Comparison of ENCODE assay signal across 18 cellular contexts in the genomic region with DNA sequence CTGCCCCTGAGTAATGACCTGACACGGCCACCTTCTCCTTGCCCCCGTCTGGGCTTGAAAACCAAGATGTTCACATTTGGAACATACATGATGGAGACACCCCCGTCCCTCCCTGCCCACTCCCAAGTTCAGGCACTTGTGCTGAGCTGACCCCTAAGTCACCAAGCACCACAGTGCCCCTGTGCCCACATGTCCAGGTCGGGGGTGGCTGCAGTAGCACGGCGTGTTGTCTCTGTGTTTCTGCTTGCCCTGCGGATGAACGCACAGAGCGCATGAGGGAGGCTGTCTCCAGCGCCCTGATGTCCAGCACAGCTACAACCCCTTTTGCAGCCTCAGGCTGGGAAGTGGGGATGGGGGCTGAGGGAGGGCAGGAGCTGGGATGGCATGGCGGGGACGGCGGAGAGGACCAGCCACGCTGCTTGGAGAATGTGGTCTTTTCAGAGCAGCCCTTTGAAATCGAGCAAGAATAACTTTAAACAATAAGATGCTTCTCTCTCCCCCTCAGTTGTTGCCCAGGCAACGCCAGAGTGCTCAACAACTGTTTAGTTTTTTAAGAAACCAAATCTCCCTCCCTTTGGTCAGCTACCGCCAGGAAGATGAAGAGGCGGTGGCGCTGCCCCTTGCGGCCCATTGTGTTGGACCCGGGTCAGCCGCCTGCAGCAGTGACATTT. TPM values are rescaled to one million over a fixed set of nuclear protein-coding genes. Genes with fewer than 3 reads are reported as not detected.
DNase-seq lines count a peak whose midpoint lies in the region; ATAC-seq and TF ChIP-seq lines count a peak whose summit lies in the region.
"Had no signal": no experiment of that assay in that cellular context is flagged by ENCODE, and none has a peak within 500 bp of the region (broad histone marks: within the 10 kb centered on the region; RNA-seq: fewer than 3 reads in every experiment).

No MANE protein-coding gene starts in this region.

- BruUV-seq in Panc1 (replicated peaks; lab: Mats Ljungman, UMichigan), result no TSS peak

- H3K27me3 ChIP-seq in Panc1 (ENCODE audit: control insufficient read depth, insufficient read depth, low read length), result peaks cover 12% of the 10 kb centered on the region

- peak; percentile 15 for DNase-seq in NCI-H748 (lab: John Stamatoyannopoulos, UW; ENCODE audit: unreplicated experiment)
- no peak for DNase-seq in NCI-H748 treated with DMSO at 0.1 percent for 48 hours (lab: John Stamatoyannopoulos, UW)
- no peak for DNase-seq in Panc1 (ENCODE audit: low read depth, low spot score)
- DNase-seq in left kidney (ENCODE audit: low read depth, low spot score), result peak; percentile 84
- DNase-seq in type B pancreatic cell (ENCODE audit: extremely low spot score, unreplicated experiment), result no peak
- no peak for DNase-seq in NCI-H146 treated with DMSO at 0.1 percent for 48 hours (lab: John Stamatoyannopoulos, UW; ENCODE audit: unreplicated experiment)
- no peak for DNase-seq in effector CD4-positive, alpha-beta T cell
- DNase-seq: DND-41, GDM1, KBM-7, NCI-H1092 treated with DMSO at 0.1 percent for 48 hours, NCI-H1930, NCI-H524 treated with DMSO at 0.1 percent for 48 hours, PC-3 had no signal

- peaks cover 45% of the 10 kb centered on the region for H3K27me3 Mint-ChIP-seq in type B pancreatic cell

- H3K9me3 Mint-ChIP-seq in type B pancreatic cell, result no peaks in the 10 kb centered on the region
- H3K9me3 Mint-ChIP-seq: CD14-positive monocyte, GM23338 had no signal

- CTCF ChIA-PET in Panc1 (lab: Charles Lee), result interaction anchor here (0.6 kb wide), 1 partner anchor 194 kb away, joined by 3 read pairs; no protein-coding TSS in a partner anchor

- no peaks in the 10 kb centered on the region for H3K36me3 ChIP-seq in Panc1 (ENCODE audit: control insufficient read depth, insufficient read depth, low read length)

- H3K36me3 Mint-ChIP-seq in type B pancreatic cell, result no peaks in the 10 kb centered on the region

- POLR2A ChIA-PET in Panc1 (lab: Charles Lee), result no interaction called here

- peak; percentile 31; the same call in 1 of the 2 replicates for ATAC-seq in Panc1
- ATAC-seq: GM23338, PC-3 had no signal

- intact Hi-C loops in Panc1 (cut with micrococcal nuclease; ENCODE audit: unreplicated experiment), result no loop called here

- H3K27ac Mint-ChIP-seq in type B pancreatic cell, result no peak overlapping the region
- H3K27ac Mint-ChIP-seq: CD14-positive monocyte, GM23338 had no signal

- peak overlapping the region; percentile 49 for H3K4me3 Mint-ChIP-seq in type B pancreatic cell
- H3K4me3 Mint-ChIP-seq: CD14-positive monocyte, GM23338 had no signal

- H3K9me3 ChIP-seq in Panc1 (ENCODE audit: control insufficient read depth, insufficient read depth, low read depth, low read length), result no peaks in the 10 kb centered on the region
- H3K9me3 ChIP-seq: A549 had no signal

- H3K4me1 ChIP-seq in Panc1 (ENCODE audit: control insufficient read depth, insufficient read depth, low read length), result no peaks in the 10 kb centered on the region
- H3K4me1 ChIP-seq: A549 had no signal

- TF ChIP-seq CTCF in Panc1 (IDR thresholded peaks at IDR 0.05), result no peak
- peak; percentile 44 for TF ChIP-seq CTCF in type B pancreatic cell (conservative IDR thresholded peaks at IDR 0.05)

- in situ Hi-C loops in Panc1 (cut with HindIII; ENCODE audit: low pct_unique_long_range_greater_than_20kb, low sequenced_read_pairs), result no loop called here

- H3K4me3 ChIP-seq in Panc1 (ENCODE audit: low read depth in 2 of 2, low read length in 2 of 2), result no peak overlapping the region
- H3K4me3 ChIP-seq: A549, GM23338 had no signal

- H3K4me1 Mint-ChIP-seq in type B pancreatic cell (ENCODE audit: unreplicated experiment), result peaks cover 19% of the 10 kb centered on the region

- H3K27ac ChIP-seq in Panc1 (ENCODE audit: low read length), result no peak overlapping the region
- H3K27ac ChIP-seq: A549 had no signal

RNA-seq across cellular contexts. Expression of a gene that starts 33.2 kb away (rescaled TPM):
- total RNA-seq in Panc1 (2021; ENCODE audit: unreplicated experiment) (not detected), type B pancreatic cell (ENCODE audit: low replicate concordance) (1.3 and 1.8 TPM in 2 replicates)
- polyA plus RNA-seq in Panc1 (2012; ENCODE audit: insufficient read length), result not detected
- total RNA-seq: MCF 10A, PC-3 had no signal
- polyA plus RNA-seq: A549, CD14-positive monocyte had no signal

Comparison
In these comparisons a context has a peak if more than half of its experiments do, and no peak if none do; other contexts are left out.
1. DNase-seq: peak in NCI-H748 (single experiment) and left kidney (single experiment); none in NCI-H748 treated with DMSO at 0.1 percent for 48 hours (single experiment), Panc1 (single experiment), type B pancreatic cell (single experiment), NCI-H146 treated with DMSO at 0.1 percent for 48 hours (single experiment) and effector CD4-positive, alpha-beta T cell (single experiment).